23 cellular contexts compared by ENCODE assay signal in genomic region chr20:43334080-43334479, GRCh38.
DNase-seq lines count a peak whose midpoint lies in the region; ATAC-seq and TF ChIP-seq lines count a peak whose summit lies in the region.
"Had no signal": no experiment of that assay in that cellular context is flagged by ENCODE, and none has a peak within 500 bp of the region (broad histone marks: within the 10 kb centered on the region; RNA-seq: fewer than 3 reads in every experiment).

No MANE protein-coding gene starts in this region.

- CTCF ChIA-PET in HEK293 (lab: Yijun Ruan, JAX) = no interaction called here

- H3K4me1 ChIP-seq in HEK293 (ENCODE audit: control insufficient read depth, insufficient read depth, low read length) (no peaks in the 10 kb centered on the region), hepatocyte (ENCODE audit: insufficient read depth) (no peaks in the 10 kb centered on the region)
- H3K4me1 ChIP-seq: BE2C, BLaER1 had no signal

- no peak overlapping the region for H3K4me3 Mint-ChIP-seq in activated naive CD8-positive, alpha-beta T cell treated with anti-CD3 and anti-CD28 coated beads, Interleukin-2, amount 50 U/mL, for 24 hours
- H3K4me3 Mint-ChIP-seq: CD14-positive monocyte; CD4-positive, alpha-beta memory T cell; CD4-positive, CD25-positive, alpha-beta regulatory T cell; CD8-positive, alpha-beta memory T cell had no signal

- no peaks in the 10 kb centered on the region for H3K9me2 ChIP-seq in hepatocyte (replicated peaks; ENCODE audit: insufficient read depth)

- H3K9me3 Mint-ChIP-seq in activated naive CD8-positive, alpha-beta T cell treated with anti-CD3 and anti-CD28 coated beads, Interleukin-2, amount 50 U/mL, for 24 hours = peaks cover 26% of the 10 kb centered on the region

- no peak overlapping the region for H3K27ac Mint-ChIP-seq in activated naive CD8-positive, alpha-beta T cell treated with anti-CD3 and anti-CD28 coated beads, Interleukin-2, amount 50 U/mL, for 24 hours
- H3K27ac Mint-ChIP-seq: CD14-positive monocyte; CD4-positive, alpha-beta memory T cell; CD4-positive, CD25-positive, alpha-beta regulatory T cell; CD8-positive, alpha-beta memory T cell had no signal

- no peaks in the 10 kb centered on the region for H3K27me3 ChIP-seq in hepatocyte
- H3K27me3 ChIP-seq: BE2C, BLaER1 had no signal

- no peak for ATAC-seq in activated naive CD8-positive, alpha-beta T cell treated with anti-CD3 and anti-CD28 coated beads, Interleukin-2, amount 50 U/mL, for 24 hours
- ATAC-seq: GM12878 had no signal

- WGBS in hepatocyte (ENCODE audit: low lambda C conversion rate, missing lambda C conversion rate) = 57% methylated on average over 4 of the region's 4 CpGs

- no peaks in the 10 kb centered on the region for H3K36me3 ChIP-seq in HEK293 (ENCODE audit: control insufficient read depth in 2 of 2, insufficient read depth in 1 of 2, low read length in 2 of 2)
- H3K36me3 ChIP-seq in hepatocyte (replicated peaks; ENCODE audit: insufficient read depth, low read depth) = no peaks in the 10 kb centered on the region
- H3K36me3 ChIP-seq: BE2C, BLaER1 had no signal

- H3K4me3 ChIP-seq in HEK293 (ENCODE audit: low read depth, low read length) (no peak overlapping the region), hepatocyte (no peak overlapping the region)
- H3K4me3 ChIP-seq: BLaER1, GM12878 had no signal

- H3K36me3 Mint-ChIP-seq in activated naive CD8-positive, alpha-beta T cell treated with anti-CD3 and anti-CD28 coated beads, Interleukin-2, amount 50 U/mL, for 24 hours (ENCODE audit: low read depth) = peaks cover 8% of the 10 kb centered on the region
- H3K36me3 Mint-ChIP-seq: CD14-positive monocyte; CD4-positive, CD25-positive, alpha-beta regulatory T cell had no signal

- no peaks in the 10 kb centered on the region for H3K27me3 Mint-ChIP-seq in activated naive CD8-positive, alpha-beta T cell treated with anti-CD3 and anti-CD28 coated beads, Interleukin-2, amount 50 U/mL, for 24 hours
- H3K27me3 Mint-ChIP-seq: CD4-positive, alpha-beta memory T cell had no signal

- no peak overlapping the region for H3K4me2 ChIP-seq in hepatocyte
- H3K4me2 ChIP-seq: BLaER1 had no signal

- H3K9me3 ChIP-seq in HEK293 (ENCODE audit: control insufficient read depth, insufficient read depth, low read depth, low read length) (no peaks in the 10 kb centered on the region), hepatocyte (ENCODE audit: low read depth) (no peaks in the 10 kb centered on the region)
- H3K9me3 ChIP-seq: BE2C had no signal

- POLR2A ChIA-PET in HEK293 (lab: Yijun Ruan, JAX) = no interaction called here

- no peaks in the 10 kb centered on the region for H3K79me2 ChIP-seq in hepatocyte

- no peak for TF ChIP-seq CTCF in HEK293 (tag by site-specific recombination; IDR thresholded peaks at IDR 0.05)
- no peak for TF ChIP-seq CTCF in hepatocyte (IDR thresholded peaks at IDR 0.05; ENCODE audit: poor library complexity)

- no peak overlapping the region for H3K27ac ChIP-seq in HEK293 (ENCODE audit: extremely low read depth, low read depth, low read length)
- H3K27ac ChIP-seq in hepatocyte = peak overlapping the region; percentile 79
- H3K27ac ChIP-seq: BLaER1 had no signal

- H3K4me1 Mint-ChIP-seq in activated naive CD8-positive, alpha-beta T cell treated with anti-CD3 and anti-CD28 coated beads, Interleukin-2, amount 50 U/mL, for 24 hours = no peaks in the 10 kb centered on the region
- H3K4me1 Mint-ChIP-seq: CD14-positive monocyte; CD4-positive, alpha-beta memory T cell; CD4-positive, CD25-positive, alpha-beta regulatory T cell; CD8-positive, alpha-beta memory T cell had no signal

- no peak overlapping the region for H2AFZ ChIP-seq in hepatocyte

- peak; percentile 25 for DNase-seq in RKO (ENCODE audit: low spot score)
- no peak for DNase-seq in hepatocyte (ENCODE audit: low spot score)
- DNase-seq in activated naive CD8-positive, alpha-beta T cell treated with anti-CD3 and anti-CD28 coated beads, Interleukin-2, amount 50 U/mL, for 24 hours = no peak
- no peak for DNase-seq in NCI-H2196 (lab: John Stamatoyannopoulos, UW; ENCODE audit: unreplicated experiment)
- DNase-seq: 8988T; ACHN; BE2C; C1 segment of cervical spinal cord; CD4-positive, alpha-beta memory T cell; CD4-positive, CD25-positive, alpha-beta regulatory T cell; CD8-positive, alpha-beta memory T cell; COR-L47; DMS 273 treated with DMSO at 0.1 percent for 48 hours; DMS153; DMS53; DMS79; DND-41; EL; GDM1 had no signal

- H4K20me1 ChIP-seq in hepatocyte (ENCODE audit: insufficient read depth, poor library complexity, severe bottlenecking) = no peaks in the 10 kb centered on the region
- H4K20me1 ChIP-seq: BLaER1 had no signal

TF ChIP-seq in HEK293, 187 proteins besides CTCF, POLR2A, EP300 and RAD21:
- peak; percentile 65 for TF ChIP-seq SETDB1 (IDR thresholded peaks at IDR 0.05; ENCODE audit: insufficient read length, low read length)
- no peak for TF ChIP-seq WT1 (tag by site-specific recombination; IDR thresholded peaks at IDR 0.05)
